Comparison of ENCODE assay signal across 17 cellular contexts in genomic region chr17:27562777-27563455, GRCh38.
DNase-seq lines count a peak whose midpoint lies in the region; ATAC-seq, FAIRE-seq and TF ChIP-seq lines count a peak whose summit lies in the region.
"Had no signal": no experiment of that assay in that cellular context is flagged by ENCODE, and none has a peak within 500 bp of the region (broad histone marks: within the 10 kb centered on the region; RNA-seq: fewer than 3 reads in every experiment).

No MANE protein-coding gene starts in this region.

- TF ChIP-seq CTCF in A549 (IDR thresholded peaks at IDR 0.05) = no peak
- no peak for TF ChIP-seq CTCF in CD4-positive, alpha-beta T cell (IDR thresholded peaks at IDR 0.05)
- TF ChIP-seq CTCF in brain microvascular endothelial cell (IDR thresholded peaks at IDR 0.05; ENCODE audit: low read depth, low read length, missing control alignments) = no peak
- no peak for TF ChIP-seq CTCF in nephron (IDR thresholded peaks at IDR 0.05; ENCODE audit: unreplicated experiment in 3 of 3)
- TF ChIP-seq CTCF in WTC11 (IDR thresholded peaks at IDR 0.05) = no peak

- in situ Hi-C loops in brain microvascular endothelial cell (cut with HindIII; ENCODE audit: low pct_ligation_motif_present, low sequenced_read_pairs) = no loop called here

- CTCF ChIA-PET in A549 (lab: Yijun Ruan, JAX) = interaction anchor here (0.9 to 8.7 kb wide), 9 partner anchors 9 to 223 kb away, joined by 3 to 76 read pairs (median 4); no protein-coding TSS in a partner anchor
- CTCF ChIA-PET in CD4-positive, alpha-beta T cell (lab: Charles Lee) = no interaction called here
- CTCF ChIA-PET in WTC11 (lab: Charles Lee) = interaction anchor here (1.0 to 2.0 kb wide), 5 partner anchors 11 to 107 kb away, joined by 3 to 8 read pairs (median 3); no protein-coding TSS in a partner anchor

- no peak overlapping the region for H3K4me3 Mint-ChIP-seq in CD4-positive, alpha-beta T cell
- H3K4me3 Mint-ChIP-seq in nephron (peak overlapping the region in 1 of 3 experiments; percentile 61), WTC11 (no peak overlapping the region)

- H3K4me2 ChIP-seq in A549 = peak overlapping the region; percentile 1; the same call in 1 of the 3 replicates
- H3K4me2 ChIP-seq: hepatocyte had no signal

- H3K9me3 Mint-ChIP-seq in CD4-positive, alpha-beta T cell = no peaks in the 10 kb centered on the region
- H3K9me3 Mint-ChIP-seq in nephron = no peaks in the 10 kb centered on the region
- H3K9me3 Mint-ChIP-seq in WTC11 = no peaks in the 10 kb centered on the region; the same call in 1 of the 2 replicates

- peaks cover 13% of the 10 kb centered on the region for H3K36me3 Mint-ChIP-seq in CD4-positive, alpha-beta T cell (ENCODE audit: low read depth)
- H3K36me3 Mint-ChIP-seq in nephron (ENCODE audit: low read depth) (no peaks in the 10 kb centered on the region), WTC11 (peaks cover 7% of the 10 kb centered on the region; the same call in 1 of the 2 replicates)

- 80% methylated on average over 8 of the region's 8 CpGs for WGBS in A549 (ENCODE audit: missing lambda C conversion rate)

- H3K4me1 Mint-ChIP-seq in CD4-positive, alpha-beta T cell (ENCODE audit: low read depth) = peaks cover 11% of the 10 kb centered on the region
- H3K4me1 Mint-ChIP-seq in nephron (peaks cover 59% of the 10 kb centered on the region), WTC11 (peaks cover 15% of the 10 kb centered on the region)

- ATAC-seq in A549 (0 out of 6 replicates have a peak, but pooled peaks of 1 of the 2 experiments have one; percentile 20), GM18502 (IDR thresholded peaks at IDR 0.05; ENCODE audit: poor library complexity, unreplicated experiment) (no peak), WTC11 (no peak)
- ATAC-seq in CD4-positive, alpha-beta T cell (ENCODE audit: poor library complexity) = no peak

- H3K27me3 Mint-ChIP-seq in CD4-positive, alpha-beta T cell = no peaks in the 10 kb centered on the region
- H3K27me3 Mint-ChIP-seq in nephron (ENCODE audit: low read depth) = no peaks in the 10 kb centered on the region
- H3K27me3 Mint-ChIP-seq in WTC11 (ENCODE audit: low read depth) = no peaks in the 10 kb centered on the region
- H3K27me3 Mint-ChIP-seq: stimulated activated naive CD8-positive, alpha-beta T cell treated with anti-CD3 and anti-CD28 coated beads, Interleukin-15, amount 100 ng/mL, for 72 hours had no signal

- intact Hi-C loops in CD4-positive, alpha-beta T cell (cut with DNase I, micrococcal nuclease) = no loop called here

- H3K36me3 ChIP-seq in brain microvascular endothelial cell (replicated peaks) = peaks cover 3% of the 10 kb centered on the region
- H3K36me3 ChIP-seq: esophagus muscularis mucosa, prostate gland had no signal

- H3K27ac Mint-ChIP-seq in CD4-positive, alpha-beta T cell = peak overlapping the region; percentile 15
- peak overlapping the region in 2 of 3 experiments; percentile 19 to 49 for H3K27ac Mint-ChIP-seq in nephron
- no peak overlapping the region; the same call in 1 of the 2 replicates for H3K27ac Mint-ChIP-seq in WTC11
- H3K27ac Mint-ChIP-seq: stimulated activated naive CD8-positive, alpha-beta T cell treated with anti-CD3 and anti-CD28 coated beads, Interleukin-15, amount 100 ng/mL, for 72 hours had no signal

- peaks cover 71% of the 10 kb centered on the region for H3K4me1 ChIP-seq in A549
- H3K4me1 ChIP-seq: prostate gland had no signal

- POLR2A ChIA-PET in A549 (lab: Yijun Ruan, JAX) (no interaction called here), WTC11 (lab: Charles Lee) (no interaction called here)
- POLR2A ChIA-PET in CD4-positive, alpha-beta T cell (lab: Charles Lee) = interaction anchor here (0.7 to 1.0 kb wide), 3 partner anchors 11 to 17 kb away, joined by 3 read pairs; no protein-coding TSS in a partner anchor

- FAIRE-seq in A549 (lab: Jason Lieb, UNC) = no peak

- H3K4me3 ChIP-seq in A549 (no peak overlapping the region), brain microvascular endothelial cell (ENCODE audit: low read depth, low read length) (no peak overlapping the region)
- H3K4me3 ChIP-seq: BLaER1, esophagus muscularis mucosa, hepatocyte, prostate gland had no signal

- H3K27ac ChIP-seq in A549 (peak overlapping the region in 1 of 2 experiments; percentile 50; a peak in 3 of 6 replicates), brain microvascular endothelial cell (no peak overlapping the region)
- no peak overlapping the region for H3K27ac ChIP-seq in CD4-positive, alpha-beta T cell (ENCODE audit: low read depth, low read length)
- H3K27ac ChIP-seq: BLaER1, hepatocyte, prostate gland had no signal

- no peaks in the 10 kb centered on the region for H3K9me3 ChIP-seq in A549
- no peaks in the 10 kb centered on the region for H3K9me3 ChIP-seq in CD4-positive, alpha-beta T cell (ENCODE audit: control insufficient read depth, low read length)
- H3K9me3 ChIP-seq: esophagus muscularis mucosa, prostate gland had no signal

- no peak for TF ChIP-seq EP300 in A549 (IDR thresholded peaks at IDR 0.05)

- H3K27me3 ChIP-seq in CD4-positive, alpha-beta T cell (ENCODE audit: control insufficient read depth, insufficient read depth, low read length) = no peaks in the 10 kb centered on the region
- no peaks in the 10 kb centered on the region for H3K27me3 ChIP-seq in brain microvascular endothelial cell (replicated peaks)
- H3K27me3 ChIP-seq: BLaER1, esophagus muscularis mucosa, hepatocyte had no signal

- peak in 1 of 2 experiments; percentile 48 for DNase-seq in A549 (ENCODE audit: low read depth in 1 of 2, low spot score in 1 of 2)
- DNase-seq in CD4-positive, alpha-beta T cell = no peak
- peak; percentile 24 for DNase-seq in brain microvascular endothelial cell
- DNase-seq in cerebellum (ENCODE audit: low spot score) = no peak
- DNase-seq in WTC11 (ENCODE audit: low spot score) = no peak
- DNase-seq: activated CD4-positive, alpha-beta T cell treated with anti-CD3 and anti-CD28 coated beads for 1 hour; DMS79; KG1; NCI-H1417; stimulated activated CD4-positive, alpha-beta T cell treated with anti-CD3 and anti-CD28 coated beads, Interleukin-15, amount 100 ng/mL, for 24 hours; stimulated activated naive CD8-positive, alpha-beta T cell treated with anti-CD3 and anti-CD28 coated beads, Interleukin-15, amount 100 ng/mL, for 72 hours had no signal

- TF ChIP-seq POLR2A in A549 (IDR thresholded peaks at IDR 0.05; ENCODE audit: low read length) = no peak

- no peak for TF ChIP-seq RAD21 in A549 (conservative IDR thresholded peaks at IDR 0.05 in 1 of 2, IDR thresholded peaks at IDR 0.05 in 1 of 2)

TF ChIP-seq in A549, 52 proteins besides CTCF, POLR2A, EP300 and RAD21 (continues in another document):
- no peak for TF ChIP-seq SMC3 (IDR thresholded peaks at IDR 0.05)
- no peak for TF ChIP-seq HDAC2 (IDR thresholded peaks at IDR 0.05)
- peak; percentile 32 for TF ChIP-seq USF2 (IDR thresholded peaks at IDR 0.05)
- TF ChIP-seq KDM5A (IDR thresholded peaks at IDR 0.05) = no peak
- TF ChIP-seq ESRRA (IDR thresholded peaks at IDR 0.05; ENCODE audit: borderline replicate concordance, low read length) = no peak
- TF ChIP-seq RARB (CRISPR knock-in tag; IDR thresholded peaks at IDR 0.05) = no peak
- TF ChIP-seq E2F6 (IDR thresholded peaks at IDR 0.05; ENCODE audit: borderline replicate concordance, low read depth) = no peak
- no peak for TF ChIP-seq HEYL (CRISPR knock-in tag; IDR thresholded peaks at IDR 0.05)
- TF ChIP-seq ZFP36 (IDR thresholded peaks at IDR 0.05; ENCODE audit: borderline replicate concordance, partially characterized antibody) = peak; percentile 63
- TF ChIP-seq FOXS1 (CRISPR knock-in tag; IDR thresholded peaks at IDR 0.05) = no peak
- no peak for TF ChIP-seq CBX2 (IDR thresholded peaks at IDR 0.05; ENCODE audit: borderline replicate concordance, low read depth)

TF ChIP-seq in WTC11, 78 proteins besides CTCF, POLR2A, EP300 and RAD21:
- no peak for TF ChIP-seq ZNF425 (CRISPR knock-in tag; conservative IDR thresholded peaks at IDR 0.05)
- no peak for TF ChIP-seq ATF3 (CRISPR knock-in tag; conservative IDR thresholded peaks at IDR 0.05)
- TF ChIP-seq ZMAT4 (CRISPR knock-in tag; IDR thresholded peaks at IDR 0.05) = no peak

Comparison
In these comparisons a context has a peak if more than half of its experiments do, and no peak if none do; other contexts are left out.
1. Of the 8 proteins assayed by ChIP-seq in both WTC11 and A549: peak only in WTC11: none; only in A549: USF2; in both: none; in neither: 7.